8 cellular contexts compared by ENCODE assay signal in the genomic region with DNA sequence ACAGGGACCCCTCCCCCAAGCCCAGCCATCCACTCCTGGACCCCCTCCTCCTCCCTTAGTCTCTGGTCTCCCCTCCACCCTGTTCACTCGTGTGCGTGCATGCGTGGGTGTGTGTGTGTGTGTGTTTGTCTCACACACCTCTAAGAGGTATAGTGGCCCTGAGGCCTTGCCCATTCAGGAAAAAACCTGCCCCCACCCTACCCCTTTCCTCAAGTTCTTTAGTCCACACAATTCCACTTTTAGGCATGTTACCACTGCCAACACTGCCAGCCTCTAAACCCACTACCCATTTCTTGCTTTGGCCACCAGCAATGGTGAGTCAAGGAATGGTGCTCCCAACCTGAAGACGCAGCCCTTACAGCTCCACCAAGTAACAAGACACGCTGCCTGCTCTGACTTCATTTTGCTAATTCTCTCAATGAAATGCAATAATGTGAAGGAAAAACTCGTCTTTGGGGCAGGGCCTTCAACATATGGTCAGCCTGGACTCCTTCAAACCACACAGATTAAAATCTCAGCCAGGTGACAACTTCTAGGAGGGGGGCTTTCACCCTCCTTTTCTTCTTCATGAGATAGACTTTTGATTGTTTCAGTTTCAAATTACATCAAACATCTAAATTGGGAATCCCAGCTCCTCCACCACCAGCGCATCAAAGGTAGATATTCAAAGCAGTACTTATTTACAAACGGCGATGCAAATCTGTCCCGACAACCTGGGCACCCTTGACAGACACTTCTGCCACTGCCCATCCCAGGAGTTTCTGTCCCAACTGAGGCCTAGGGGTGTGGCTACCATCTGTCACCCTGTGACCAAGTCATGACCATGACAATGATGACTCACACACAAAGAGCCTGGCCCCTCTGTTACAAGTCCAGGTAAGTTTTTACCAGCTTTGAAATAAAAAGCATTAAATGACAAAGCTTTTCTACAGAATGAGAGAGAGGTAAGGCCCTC. TPM values are rescaled to one million over a fixed set of nuclear protein-coding genes. Genes with fewer than 3 reads are reported as not detected.
DNase-seq lines count a peak whose midpoint lies in the region; ATAC-seq and TF ChIP-seq lines count a peak whose summit lies in the region.

No MANE protein-coding gene starts in this region.

- DNase-seq in progenitor cell of endocrine pancreas (ENCODE audit: low spot score, unreplicated experiment): no peak
- no peak for DNase-seq in osteocyte (ENCODE audit: extremely low spot score, unreplicated experiment)
- no peak for DNase-seq in NCI-H146 treated with DMSO at 0.1 percent for 48 hours (lab: John Stamatoyannopoulos, UW; ENCODE audit: unreplicated experiment)
- no peak for DNase-seq in superior temporal gyrus (ENCODE audit: extremely low spot score)

- H4K20me1 ChIP-seq in BLaER1: peaks cover 79% of the 10 kb centered on the region

- peaks cover 71% of the 10 kb centered on the region for H3K4me1 ChIP-seq in BLaER1

- peaks cover 29% of the 10 kb centered on the region for H3K4me1 Mint-ChIP-seq in activated T-helper 17 cell treated with anti-CD3 and anti-CD28 coated beads, Interleukin-2, amount 50 U/mL, for 72 hours
- H3K4me1 Mint-ChIP-seq in progenitor cell of endocrine pancreas (ENCODE audit: low read depth) (peaks cover 74% of the 10 kb centered on the region), osteocyte (ENCODE audit: unreplicated experiment) (peaks cover 20% of the 10 kb centered on the region)

- H3K4me2 ChIP-seq in BLaER1: peak overlapping the region; percentile 83

- no peak overlapping the region for H3K9ac ChIP-seq in BLaER1

- peak overlapping the region; percentile 42 for H3K27ac Mint-ChIP-seq in activated T-helper 17 cell treated with anti-CD3 and anti-CD28 coated beads, Interleukin-2, amount 50 U/mL, for 72 hours
- H3K27ac Mint-ChIP-seq in progenitor cell of endocrine pancreas (peak overlapping the region; percentile 8), osteocyte (ENCODE audit: unreplicated experiment) (no peak overlapping the region)

- TF ChIP-seq CTCF in progenitor cell of endocrine pancreas (IDR thresholded peaks at IDR 0.05; ENCODE audit: unreplicated experiment): no peak
- TF ChIP-seq CTCF in osteocyte (IDR thresholded peaks at IDR 0.05): no peak

- H3K9me3 ChIP-seq in BLaER1: no peaks in the 10 kb centered on the region

- no peak overlapping the region for H3K4me3 ChIP-seq in BLaER1

- peaks cover 62% of the 10 kb centered on the region for H3K36me3 ChIP-seq in BLaER1

- H3K27me3 ChIP-seq in BLaER1: no peaks in the 10 kb centered on the region

- 0 out of 2 replicates have a peak overlapping the region, but pooled peaks have one; percentile 94 for H3K27ac ChIP-seq in BLaER1

- no peaks in the 10 kb centered on the region for H3K27me3 Mint-ChIP-seq in activated T-helper 17 cell treated with anti-CD3 and anti-CD28 coated beads, Interleukin-2, amount 50 U/mL, for 72 hours
- H3K27me3 Mint-ChIP-seq in progenitor cell of endocrine pancreas: no peaks in the 10 kb centered on the region
- H3K27me3 Mint-ChIP-seq in osteocyte (ENCODE audit: unreplicated experiment): no peaks in the 10 kb centered on the region

- no peaks in the 10 kb centered on the region for H3K9me3 Mint-ChIP-seq in activated T-helper 17 cell treated with anti-CD3 and anti-CD28 coated beads, Interleukin-2, amount 50 U/mL, for 72 hours
- H3K9me3 Mint-ChIP-seq in progenitor cell of endocrine pancreas (ENCODE audit: low read depth) (no peaks in the 10 kb centered on the region), osteocyte (ENCODE audit: unreplicated experiment) (no peaks in the 10 kb centered on the region)

- ATAC-seq in GM19023 (IDR thresholded peaks at IDR 0.05; ENCODE audit: unreplicated experiment) (peak; percentile 48), HG03095 (IDR thresholded peaks at IDR 0.05; ENCODE audit: unreplicated experiment) (peak; percentile 46)
- ATAC-seq in activated T-helper 17 cell treated with anti-CD3 and anti-CD28 coated beads, Interleukin-2, amount 50 U/mL, for 72 hours (replicated peaks): peak; percentile 86

- peaks cover 19% of the 10 kb centered on the region for H3K36me3 Mint-ChIP-seq in activated T-helper 17 cell treated with anti-CD3 and anti-CD28 coated beads, Interleukin-2, amount 50 U/mL, for 72 hours (ENCODE audit: low read depth)
- H3K36me3 Mint-ChIP-seq in progenitor cell of endocrine pancreas (ENCODE audit: insufficient read depth) (peaks cover 12% of the 10 kb centered on the region), osteocyte (ENCODE audit: unreplicated experiment) (peaks cover 16% of the 10 kb centered on the region)

- H3K4me3 Mint-ChIP-seq in activated T-helper 17 cell treated with anti-CD3 and anti-CD28 coated beads, Interleukin-2, amount 50 U/mL, for 72 hours: peak overlapping the region; percentile 17
- H3K4me3 Mint-ChIP-seq in progenitor cell of endocrine pancreas (ENCODE audit: low read depth): no peak overlapping the region
- H3K4me3 Mint-ChIP-seq in osteocyte (ENCODE audit: unreplicated experiment): no peak overlapping the region

RNA-seq across cellular contexts. Expression of a gene that starts 29.8 kb away (rescaled TPM):
- total RNA-seq in activated T-helper 17 cell treated with anti-CD3 and anti-CD28 coated beads, Interleukin-2, amount 50 U/mL, for 72 hours: 10 to 100 TPM; 40.3 to 56.3 TPM
- total RNA-seq in progenitor cell of endocrine pancreas: 149 and 161 TPM in 2 replicates
- 56.4 and 68.1 TPM in 2 replicates for total RNA-seq in osteocyte
